19 cellular contexts compared by ENCODE assay signal in genomic region chr7:81672872-81673271, GRCh38.
A peak's percentile ranks its signal among the peaks of the same experiment; 100 is the strongest.
DNase-seq lines count a peak whose midpoint lies in the region; TF ChIP-seq lines count a peak whose summit lies in the region.
"Had no signal": no experiment of that assay in that cellular context is flagged by ENCODE, and none has a peak within 500 bp of the region (broad histone marks: within the 10 kb centered on the region; RNA-seq: fewer than 3 reads in every experiment).

No MANE protein-coding gene starts in this region.

- TF ChIP-seq CTCF in MM.1S (IDR thresholded peaks at IDR 0.05; ENCODE audit: low read length): no peak

- H4K20me1 ChIP-seq in MM.1S (ENCODE audit: insufficient read depth, low read length) (no peaks in the 10 kb centered on the region), GM23248 (ENCODE audit: insufficient read depth) (no peaks in the 10 kb centered on the region)

- H3K9me3 ChIP-seq in HUES64 (ENCODE audit: insufficient read depth, low read depth, low read length) (no peaks in the 10 kb centered on the region), SJCRH30 (replicated peaks) (0 out of 2 replicates have a peak, but pooled peaks cover 2% of the 10 kb centered on the region), MM.1S (replicated peaks; ENCODE audit: insufficient read depth, low read length) (no peaks in the 10 kb centered on the region), GM23248 (ENCODE audit: low read depth) (no peaks in the 10 kb centered on the region)
- H3K9me3 ChIP-seq: esophagus squamous epithelium, gastroesophageal sphincter had no signal

- H3K79me2 ChIP-seq in mesendoderm (ENCODE audit: control insufficient read depth, insufficient read depth, low read length) (no peaks in the 10 kb centered on the region), MM.1S (ENCODE audit: low read length) (no peaks in the 10 kb centered on the region), GM23248 (ENCODE audit: insufficient read depth) (no peaks in the 10 kb centered on the region)

- H3K4me1 ChIP-seq in HUES64 (ENCODE audit: insufficient read depth, low read length) (peaks cover 60% of the 10 kb centered on the region), SJCRH30 (peaks cover 6% of the 10 kb centered on the region), mesendoderm (ENCODE audit: control insufficient read depth, low read depth, low read length) (peaks cover 1% of the 10 kb centered on the region), MM.1S (ENCODE audit: low read length) (peaks cover 16% of the 10 kb centered on the region), GM23248 (ENCODE audit: insufficient read depth) (no peaks in the 10 kb centered on the region)
- H3K4me1 ChIP-seq: esophagus squamous epithelium had no signal

- 23% methylated on average over 1 of the region's 1 CpG for WGBS in HUES64
- no CpG with 5 or more reads among the region's 1 CpG for WGBS in mesendoderm (ENCODE audit: extremely low coverage, insufficient coverage, low lambda C conversion rate)
- 78 to 85% methylated on average over 1 of the region's 1 CpG for WGBS in GM23248 (ENCODE audit: low coverage in 1 of 2, low lambda C conversion rate in 2 of 2, missing lambda C conversion rate in 2 of 2), 2 experiments

- H2BK5ac ChIP-seq in mesendoderm (ENCODE audit: low read length): no peak overlapping the region

- no peak overlapping the region for H3K56ac ChIP-seq in mesendoderm (ENCODE audit: low read length)

- DNase-seq in ELF-1 (ENCODE audit: low read depth, low spot score) (peak; percentile 29), SJCRH30 (peak; percentile 21 to 69), mesendoderm (peak; percentile 90), MM.1S (no peak), NCI-H1048 (lab: John Stamatoyannopoulos, UW) (no peak), GM23248 (no peak)
- DNase-seq in activated CD4-positive, alpha-beta T cell treated with anti-CD3 and anti-CD28 coated beads for 1 hour: no peak
- DNase-seq: activated CD8-positive, alpha-beta T cell treated with anti-CD3 and anti-CD28 coated beads for 36 hours; activated gamma-delta T cell treated with Interleukin-2 at 50 U/mL for 16 hours; Calu3; esophagus squamous epithelium; HFFc6; naive thymus-derived CD8-positive, alpha-beta T cell; NCI-H1436; NCI-H82; posterior cingulate gyrus had no signal

- no peak overlapping the region for H3K18ac ChIP-seq in mesendoderm (ENCODE audit: low read length)

- no peak overlapping the region for H4K8ac ChIP-seq in mesendoderm (ENCODE audit: low read depth, low read length)

- no peak overlapping the region for H3K4me2 ChIP-seq in mesendoderm (ENCODE audit: low read length)
- no peak overlapping the region for H3K4me2 ChIP-seq in MM.1S (ENCODE audit: low read depth, low read length)
- no peak overlapping the region for H3K4me2 ChIP-seq in GM23248 (ENCODE audit: unreplicated experiment)

- H3F3A ChIP-seq in MM.1S (ENCODE audit: insufficient read depth, low read length) (peaks cover 9% of the 10 kb centered on the region; the same call in 1 of the 2 replicates), GM23248 (ENCODE audit: insufficient read depth) (no peaks in the 10 kb centered on the region)

- no peak overlapping the region for H3K4ac ChIP-seq in mesendoderm (ENCODE audit: low read depth, low read length)

- H3K23ac ChIP-seq in mesendoderm (ENCODE audit: low read length): no peak overlapping the region

- no peak overlapping the region for H2BK120ac ChIP-seq in mesendoderm (ENCODE audit: low read depth, low read length)

- H2BK15ac ChIP-seq in mesendoderm (replicated peaks; ENCODE audit: low read depth): no peak overlapping the region

- H3K27ac ChIP-seq in HUES64 (ENCODE audit: low read depth, low read length) (peak overlapping the region; percentile 78; the same call in 1 of the 2 replicates), SJCRH30 (no peak overlapping the region), mesendoderm (ENCODE audit: low read depth, low read length) (peak overlapping the region; percentile 51), MM.1S (ENCODE audit: low read length) (no peak overlapping the region), GM23248 (no peak overlapping the region)
- H3K27ac ChIP-seq: C4-2B, esophagus squamous epithelium, gastroesophageal sphincter had no signal

- H2AK5ac ChIP-seq in mesendoderm (ENCODE audit: low read length): no peak overlapping the region

- H3K9ac ChIP-seq in HUES64 (ENCODE audit: low read depth, low read length): no peak overlapping the region
- no peak overlapping the region for H3K9ac ChIP-seq in mesendoderm (ENCODE audit: low read length)
- no peak overlapping the region for H3K9ac ChIP-seq in MM.1S (ENCODE audit: low read length)
- no peak overlapping the region for H3K9ac ChIP-seq in GM23248

- H3K79me1 ChIP-seq in mesendoderm (ENCODE audit: low read length): no peaks in the 10 kb centered on the region

- in situ Hi-C loops in GM23248 (cut with MboI): no loop called here

- H2AFZ ChIP-seq in MM.1S (ENCODE audit: low read length) (no peak overlapping the region), GM23248 (no peak overlapping the region)

- H4K5ac ChIP-seq in mesendoderm (ENCODE audit: low read length): no peak overlapping the region

- H3K27me3 ChIP-seq in HUES64 (ENCODE audit: insufficient read depth, low read length) (no peaks in the 10 kb centered on the region), SJCRH30 (no peaks in the 10 kb centered on the region), mesendoderm (ENCODE audit: insufficient read depth, low read length, poor library complexity) (no peaks in the 10 kb centered on the region), MM.1S (replicated peaks; ENCODE audit: insufficient read depth, low read length) (no peaks in the 10 kb centered on the region), GM23248 (replicated peaks; ENCODE audit: insufficient read depth) (no peaks in the 10 kb centered on the region)
- H3K27me3 ChIP-seq: esophagus squamous epithelium, gastroesophageal sphincter had no signal

- peak overlapping the region; percentile 9; the same call in 1 of the 2 replicates for H3K4me3 ChIP-seq in HUES64 (ENCODE audit: low read length)
- no peak overlapping the region for H3K4me3 ChIP-seq in SJCRH30
- no peak overlapping the region for H3K4me3 ChIP-seq in mesendoderm (ENCODE audit: low read length)
- H3K4me3 ChIP-seq in MM.1S (ENCODE audit: low read length): no peak overlapping the region
- no peak overlapping the region for H3K4me3 ChIP-seq in GM23248
- H3K4me3 ChIP-seq: esophagus squamous epithelium, gastroesophageal sphincter had no signal

- H3K9me2 ChIP-seq in MM.1S (replicated peaks; ENCODE audit: insufficient read depth, low read length) (no peaks in the 10 kb centered on the region), GM23248 (ENCODE audit: insufficient read depth) (peaks cover 3% of the 10 kb centered on the region; the same call in 1 of the 2 replicates)

- no peaks in the 10 kb centered on the region for H3K36me3 ChIP-seq in HUES64 (ENCODE audit: insufficient read depth, low read length)
- no peaks in the 10 kb centered on the region for H3K36me3 ChIP-seq in SJCRH30
- H3K36me3 ChIP-seq in mesendoderm (ENCODE audit: control insufficient read depth, insufficient read depth, low read length): no peaks in the 10 kb centered on the region
- no peaks in the 10 kb centered on the region for H3K36me3 ChIP-seq in MM.1S (replicated peaks; ENCODE audit: insufficient read depth, low read length)
- H3K36me3 ChIP-seq in GM23248 (ENCODE audit: low read depth): no peaks in the 10 kb centered on the region
- H3K36me3 ChIP-seq: esophagus squamous epithelium, gastroesophageal sphincter had no signal

Comparison
In these comparisons a context has a peak if more than half of its experiments do, and no peak if none do; other contexts are left out.
1. DNase-seq: peak in ELF-1 (single experiment), SJCRH30 (2 of 2) and mesendoderm (single experiment); none in MM.1S (single experiment), NCI-H1048 (single experiment), GM23248 (single experiment) and activated CD4-positive, alpha-beta T cell treated with anti-CD3 and anti-CD28 coated beads for 1 hour (single experiment).
2. H3K27ac ChIP-seq: peak in HUES64 (single experiment) and mesendoderm (single experiment); none in SJCRH30 (single experiment), MM.1S (single experiment) and GM23248 (single experiment).